8 cellular contexts compared by ENCODE assay signal in genomic region chr5:178232920-178233429, GRCh38. TPM values are rescaled to one million over a fixed set of nuclear protein-coding genes. Genes with fewer than 3 reads are reported as not detected.
A peak's percentile ranks its signal among the peaks of the same experiment; 100 is the strongest.
DNase-seq lines count a peak whose midpoint lies in the region; ATAC-seq and TF ChIP-seq lines count a peak whose summit lies in the region.

No MANE protein-coding gene starts in this region.

- H3K14ac ChIP-seq in neuronal stem cell (ENCODE audit: low read length) = no peak overlapping the region

- peak overlapping the region; percentile 87 for H3K23ac ChIP-seq in neuronal stem cell (ENCODE audit: low read depth, low read length, poor library complexity)

- H2BK15ac ChIP-seq in neuronal stem cell (ENCODE audit: low read length) = peak overlapping the region; percentile 65

- no CpG with 5 or more reads among the region's 11 CpGs for WGBS in neuronal stem cell (ENCODE audit: extremely low coverage in 2 of 2, insufficient read length in 2 of 2, insufficient replicate concordance in 1 of 2), 2 donors

- H3K9ac ChIP-seq in neuronal stem cell (ENCODE audit: low read depth, low read length, poor library complexity) = no peak overlapping the region

- H3K79me1 ChIP-seq in neuronal stem cell (ENCODE audit: low read depth, low read length) = peaks cover 9% of the 10 kb centered on the region

- peak overlapping the region; percentile 84 for H2BK5ac ChIP-seq in neuronal stem cell (ENCODE audit: low read length)

- H2AK5ac ChIP-seq in neuronal stem cell (ENCODE audit: low read depth, low read length) = peak overlapping the region; percentile 0

- peak overlapping the region; percentile 58 to 99 (median 96) for H3K27ac ChIP-seq in dorsolateral prefrontal cortex
- no peak overlapping the region for H3K27ac ChIP-seq in neuronal stem cell (replicated peaks; ENCODE audit: low read length)

- peak overlapping the region; percentile 24 for H3K18ac ChIP-seq in neuronal stem cell (ENCODE audit: low read length)

- intact Hi-C loops in Caco-2 (cut with micrococcal nuclease; ENCODE audit: unreplicated experiment) (loop anchor here (1.0 kb wide), 1 partner anchor 29 kb away; the partner anchor contains the start of gene HNRNPAB), dorsolateral prefrontal cortex (cut with DNase I) (loop anchor here (1.0 to 10.0 kb wide), 3 partner anchors 28 to 792 kb away; partner anchors contain the start of genes HNRNPAB (in 1 of the 2) and ZNF879 (in 1 of the 2))

- no peaks in the 10 kb centered on the region for H3K9me3 Mint-ChIP-seq in Caco-2 (ENCODE audit: unreplicated experiment)

- POLR2A ChIA-PET in Caco-2 (lab: Charles Lee) = interaction anchor here (0.5 to 3.8 kb wide), 3 partner anchors 29 to 103 kb away, joined by 4 to 15 read pairs (median 4); partner anchors contain the start of genes HNRNPAB and NHP2

- peak overlapping the region; percentile 78 for H3K4me3 ChIP-seq in Caco-2 (ENCODE audit: low read depth, low read length)
- peak overlapping the region; percentile 94 for H3K4me3 ChIP-seq in Jurkat, Clone E6-1 (ENCODE audit: low read length)
- H3K4me3 ChIP-seq in dorsolateral prefrontal cortex = peak overlapping the region; percentile 44 to 97 (median 90)
- peak overlapping the region; percentile 75 to 93 for H3K4me3 ChIP-seq in neuronal stem cell (ENCODE audit: low read length in 2 of 2)

- H3K27me3 ChIP-seq in Caco-2 (replicated peaks; ENCODE audit: control insufficient read depth, insufficient read depth, low read length) = no peaks in the 10 kb centered on the region
- no peaks in the 10 kb centered on the region for H3K27me3 ChIP-seq in dorsolateral prefrontal cortex
- H3K27me3 ChIP-seq in neuronal stem cell (ENCODE audit: control insufficient read depth in 3 of 3, insufficient read depth in 3 of 3, low read depth in 1 of 3, low read length in 3 of 3) = no peaks in the 10 kb centered on the region

- H3K27me3 Mint-ChIP-seq in Caco-2 (ENCODE audit: insufficient read depth, unreplicated experiment) = no peaks in the 10 kb centered on the region

- H3K27ac Mint-ChIP-seq in Caco-2 (ENCODE audit: unreplicated experiment) = no peak overlapping the region

- H4K8ac ChIP-seq in neuronal stem cell (ENCODE audit: low read depth, low read length) = no peak overlapping the region

- ATAC-seq in GM18502 (IDR thresholded peaks at IDR 0.05; ENCODE audit: poor library complexity, unreplicated experiment) = no peak

- H2BK120ac ChIP-seq in neuronal stem cell (ENCODE audit: low read depth, low read length) = no peak overlapping the region

- H3K4me2 ChIP-seq in neuronal stem cell (ENCODE audit: insufficient read depth, low read length, poor library complexity, severe bottlenecking) = peak overlapping the region; percentile 92

- H2BK12ac ChIP-seq in neuronal stem cell (ENCODE audit: low read length) = no peak overlapping the region

- peaks cover 14% of the 10 kb centered on the region for H3K4me1 ChIP-seq in Caco-2
- H3K4me1 ChIP-seq in neuronal stem cell (ENCODE audit: control insufficient read depth in 2 of 2, insufficient read depth in 1 of 2, low read depth in 1 of 2, low read length in 2 of 2) = peaks cover 6 to 14% of the 10 kb centered on the region in 2 donors

- H3K36me3 ChIP-seq in Caco-2 (ENCODE audit: control insufficient read depth, insufficient read depth, low read length) (0 out of 2 replicates have a peak, but pooled peaks cover 4% of the 10 kb centered on the region), neuronal stem cell (replicated peaks in 1 of 2; ENCODE audit: control insufficient read depth in 2 of 2, insufficient read depth in 2 of 2, low read length in 2 of 2) (peaks cover 20 to 35% of the 10 kb centered on the region in 2 donors)

- H3K4me1 Mint-ChIP-seq in Caco-2 (ENCODE audit: low read depth, unreplicated experiment) = peaks cover 14% of the 10 kb centered on the region

- H4K91ac ChIP-seq in neuronal stem cell (ENCODE audit: low read depth, low read length, poor library complexity) = no peak overlapping the region

- peak overlapping the region; percentile 79 for H3K4me3 Mint-ChIP-seq in Caco-2 (ENCODE audit: unreplicated experiment)

- peak overlapping the region; percentile 96 for H2AFZ ChIP-seq in neuronal stem cell (ENCODE audit: low read length)

- CTCF ChIA-PET in Caco-2 (lab: Charles Lee) = no interaction called here

- no peak for DNase-seq in Caco-2
- DNase-seq in Jurkat, Clone E6-1 (ENCODE audit: low read depth, low spot score) = no peak
- no peak for DNase-seq in dorsolateral prefrontal cortex
- DNase-seq in neuronal stem cell (ENCODE audit: low spot score) = no peak
- DNase-seq in inferior parietal cortex (ENCODE audit: extremely low spot score) = no peak
- DNase-seq in NAMALWA (ENCODE audit: low spot score) = no peak
- DNase-seq in NCI-H82 (lab: John Stamatoyannopoulos, UW) = no peak

- BruUV-seq in Caco-2 (replicated peaks; lab: Mats Ljungman, UMichigan) = TSS peak; percentile 56

- no peak overlapping the region for H3K4ac ChIP-seq in neuronal stem cell (ENCODE audit: low read length)

- H3K36me3 Mint-ChIP-seq in Caco-2 (ENCODE audit: insufficient read depth, unreplicated experiment) = peaks cover 33% of the 10 kb centered on the region

- TF ChIP-seq CTCF in Caco-2 (IDR thresholded peaks at IDR 0.05; ENCODE audit: insufficient read depth in 1 of 2, low read depth in 1 of 2, low read length in 1 of 2, severe bottlenecking in 1 of 2, unreplicated experiment in 1 of 2) = no peak
- TF ChIP-seq CTCF in dorsolateral prefrontal cortex (IDR thresholded peaks at IDR 0.05 in 54 of 56, conservative IDR thresholded peaks at IDR 0.05 in 2 of 56; ENCODE audit: low read depth in 1 of 56, partially characterized antibody in 56 of 56) = no peak

- H3K9me3 ChIP-seq in Caco-2 (no peaks in the 10 kb centered on the region), neuronal stem cell (replicated peaks in 1 of 2; ENCODE audit: control insufficient read depth in 2 of 2, insufficient read depth in 1 of 2, low read depth in 1 of 2, low read length in 2 of 2) (no peaks in the 10 kb centered on the region)

RNA-seq across cellular contexts. Expression of gene PHYKPL, which starts 0.4 kb away (rescaled TPM):
- total RNA-seq in Caco-2 (2022) (78.2 and 82.1 TPM in 2 replicates), dorsolateral prefrontal cortex (100 to 1,000 TPM in 2 of 120 experiments, 10 to 100 TPM in 118; 36.8 to 114 (median 63.2) TPM)
- polyA plus RNA-seq in Jurkat, Clone E6-1 (2012; ENCODE audit: insufficient read depth, insufficient read length) = 47.3 TPM
- 13.6 TPM for polyA plus RNA-seq in neuronal stem cell (2013, experiment 1 of 2)
- polyA plus RNA-seq in neuronal stem cell (2013, experiment 2 of 2) = 13.2 TPM

RNA-seq across cellular contexts. Expression of gene HNRNPAB, which starts 28.6 kb away (rescaled TPM):
- total RNA-seq in Caco-2 (2022) (286 and 295 TPM in 2 replicates), dorsolateral prefrontal cortex (10 to 100 TPM; 27.5 to 66.1 (median 44.7) TPM)
- polyA plus RNA-seq in Jurkat, Clone E6-1 (2012; ENCODE audit: insufficient read depth, insufficient read length) = 353 TPM
- 252 TPM for polyA plus RNA-seq in neuronal stem cell (2013, experiment 1 of 2)
- 248 TPM for polyA plus RNA-seq in neuronal stem cell (2013, experiment 2 of 2)

RNA-seq across cellular contexts. Expression of gene GMCL2, which starts 45.8 kb away (rescaled TPM):
- total RNA-seq in Caco-2 (2022) (not detected in 2 replicates), dorsolateral prefrontal cortex (under 1 TPM in 5 of 120 experiments, not detected in 115; 0.12 to 0.21 (median 0.16) TPM)
- polyA plus RNA-seq in Jurkat, Clone E6-1 (2012; ENCODE audit: insufficient read depth, insufficient read length) = not detected
- not detected for polyA plus RNA-seq in neuronal stem cell (2013, experiment 1 of 2)
- polyA plus RNA-seq in neuronal stem cell (2013, experiment 2 of 2) = not detected
